Comparison of ENCODE assay signal across 8 cellular contexts in genomic region chr3:136862611-136862951, GRCh38. TPM values are rescaled to one million over a fixed set of nuclear protein-coding genes. Genes with fewer than 3 reads are reported as not detected.
DNase-seq lines count a peak whose midpoint lies in the region; ATAC-seq and TF ChIP-seq lines count a peak whose summit lies in the region.

No MANE protein-coding gene starts in this region.

- H3K4me3 ChIP-seq in Panc1 (ENCODE audit: low read depth in 2 of 2, low read length in 2 of 2) (peak overlapping the region; percentile 80 to 98), adrenal gland (peak overlapping the region; percentile 46 to 73 (median 64))

- H3K9me3 ChIP-seq in Panc1 (ENCODE audit: control insufficient read depth, insufficient read depth, low read depth, low read length) (no peaks in the 10 kb centered on the region), adrenal gland (replicated peaks in 1 of 3) (no peaks in the 10 kb centered on the region)

- TF ChIP-seq POLR2A in adrenal gland (IDR thresholded peaks at IDR 0.05): no peak

- H3K27me3 ChIP-seq in Panc1 (ENCODE audit: control insufficient read depth, insufficient read depth, low read length) (no peaks in the 10 kb centered on the region), adrenal gland (no peaks in the 10 kb centered on the region)

- no TSS peak for BruUV-seq in Panc1 (replicated peaks; lab: Mats Ljungman, UMichigan)

- 0 to 1% (median 0%) methylated on average over 5 to 29 of the region's 29 CpGs for WGBS in adrenal gland, 4 donors

- H3K27ac ChIP-seq in Panc1 (ENCODE audit: low read length): peak overlapping the region; percentile 95
- H3K27ac ChIP-seq in adrenal gland: peak overlapping the region; percentile 84 to 99 (median 93)

- CTCF ChIA-PET in Panc1 (lab: Charles Lee): interaction anchor here (1.3 kb wide), 1 partner anchor 151 kb away, joined by 6 read pairs; no protein-coding TSS in a partner anchor

- ATAC-seq in Panc1 (peak; percentile 56), left ventricle myocardium superior (peak; percentile 65)

- TF ChIP-seq CTCF in GM20000 (IDR thresholded peaks at IDR 0.05; ENCODE audit: extremely low read depth, missing control alignments) (no peak), Panc1 (IDR thresholded peaks at IDR 0.05) (no peak), adrenal gland (IDR thresholded peaks at IDR 0.05) (no peak)

- H3K4me1 ChIP-seq in Panc1 (ENCODE audit: control insufficient read depth, insufficient read depth, low read length) (peaks cover 9% of the 10 kb centered on the region), adrenal gland (replicated peaks in 1 of 2) (peaks cover 9 to 30% of the 10 kb centered on the region in 2 donors)

- in situ Hi-C loops in Panc1 (cut with HindIII; ENCODE audit: low pct_unique_long_range_greater_than_20kb, low sequenced_read_pairs): no loop called here

- peak; percentile 16 for DNase-seq in COLO829 (ENCODE audit: low spot score)
- peak; percentile 52 for DNase-seq in GM20000 (ENCODE audit: low spot score)
- DNase-seq in HS-5 (ENCODE audit: low read depth): peak; percentile 29
- no peak for DNase-seq in Panc1 (ENCODE audit: low read depth, low spot score)
- peak; percentile 58 to 85 (median 83) for DNase-seq in adrenal gland
- peak; percentile 72 for DNase-seq in left ventricle myocardium superior
- peak; percentile 17 for DNase-seq in putamen (ENCODE audit: low spot score)
- no peak for DNase-seq in NCI-H774 (lab: John Stamatoyannopoulos, UW)

- POLR2A ChIA-PET in Panc1 (lab: Charles Lee): interaction anchor here (1.2 kb wide), 1 partner anchor 111 kb away, joined by 4 read pairs; the partner anchor contains the start of gene STAG1

- intact Hi-C loops in Panc1 (cut with micrococcal nuclease; ENCODE audit: unreplicated experiment): loop anchor here (5.0 kb wide), 1 partner anchor 110 kb away; the partner anchor contains the start of gene STAG1
- intact Hi-C loops in adrenal gland (cut with DNase I): no loop called here
- intact Hi-C loops in left ventricle myocardium superior (cut with micrococcal nuclease): no loop called here

- H3K36me3 ChIP-seq in Panc1 (ENCODE audit: control insufficient read depth, insufficient read depth, low read length) (no peaks in the 10 kb centered on the region), adrenal gland (replicated peaks in 1 of 2) (no peaks in the 10 kb centered on the region)

RNA-seq across cellular contexts. Expression of gene NCK1, which starts 0.6 kb away (rescaled TPM):
- total RNA-seq in Panc1 (2021; ENCODE audit: unreplicated experiment) (43.5 TPM), adrenal gland (10 to 100 TPM; 21.3 to 59.2 (median 38.3) TPM), left ventricle myocardium superior (22.4 TPM)
- polyA plus RNA-seq in Panc1 (2012; ENCODE audit: insufficient read length): 29.0 TPM
- polyA plus RNA-seq in adrenal gland: 10 to 100 TPM in 2 of 3 donors, 1 to 10 TPM in 1; 6.0 to 47.0 (median 10.1) TPM

RNA-seq across cellular contexts. Expression of gene SLC35G2, which starts 43.7 kb away (rescaled TPM):
- total RNA-seq in Panc1 (2021; ENCODE audit: unreplicated experiment) (15.0 TPM), adrenal gland (10 to 100 TPM in 7 of 8 donors, 1 to 10 TPM in 1; 8.4 to 35.9 (median 16.8) TPM), left ventricle myocardium superior (2.3 TPM)
- 8.1 TPM for polyA plus RNA-seq in Panc1 (2012; ENCODE audit: insufficient read length)
- 10 to 100 TPM in 2 of 3 donors, 1 to 10 TPM in 1; 6.4 to 38.0 (median 16.9) TPM for polyA plus RNA-seq in adrenal gland

Comparison
In these comparisons a context has a peak if more than half of its experiments do, and no peak if none do; other contexts are left out.
1. DNase-seq: peak in COLO829 (single experiment), GM20000 (single experiment), HS-5 (single experiment), adrenal gland (7 of 7), left ventricle myocardium superior (single experiment) and putamen (single experiment); none in Panc1 (single experiment) and NCI-H774 (single experiment).